In genomic region chr12:28331130-28331529, GRCh38 we compare ENCODE assay signal across 19 cellular contexts.
A peak's percentile ranks its signal among the peaks of the same experiment; 100 is the strongest.
DNase-seq lines count a peak whose midpoint lies in the region; ATAC-seq, FAIRE-seq and TF ChIP-seq lines count a peak whose summit lies in the region.
"Had no signal": no experiment of that assay in that cellular context is flagged by ENCODE, and none has a peak within 500 bp of the region (broad histone marks: within the 10 kb centered on the region; RNA-seq: fewer than 3 reads in every experiment).

No MANE protein-coding gene starts in this region.

- H3K27me3 ChIP-seq in DND-41 (ENCODE audit: insufficient read depth, low read length, poor library complexity) (no peaks in the 10 kb centered on the region), SJCRH30 (no peaks in the 10 kb centered on the region), H9 (ENCODE audit: insufficient read depth, low read length) (no peaks in the 10 kb centered on the region), GM23338 (ENCODE audit: insufficient read depth) (no peaks in the 10 kb centered on the region), small intestine (ENCODE audit: control insufficient read depth in 2 of 2, insufficient read depth in 2 of 2, low read length in 2 of 2) (no peaks in the 10 kb centered on the region)

- H2BK5ac ChIP-seq in H9 (ENCODE audit: insufficient read length, low read length) = no peak overlapping the region

- no peaks in the 10 kb centered on the region for H3F3A ChIP-seq in GM23338 (replicated peaks; ENCODE audit: low read depth)

- H3K23ac ChIP-seq in H9 (ENCODE audit: insufficient read length, low read depth, low read length) = no peak overlapping the region

- in situ Hi-C loops in ACHN (cut with HindIII; ENCODE audit: low pct_ligation_motif_present, low pct_unique_long_range_greater_than_20kb, low sequenced_read_pairs) = no loop called here

- H3K4me3 Mint-ChIP-seq in nephron (no peak overlapping the region), H9 (no peak overlapping the region), GM23338 (no peak overlapping the region)
- H3K4me3 Mint-ChIP-seq: B cell; CD4-positive, alpha-beta T cell had no signal

- H3K9me2 ChIP-seq in GM23338 (ENCODE audit: insufficient read depth) = no peaks in the 10 kb centered on the region

- no peak overlapping the region for H4K5ac ChIP-seq in H9 (ENCODE audit: insufficient read length, low read depth, low read length)

- no CpG with 5 or more reads among the region's 3 CpGs for WGBS in H9 (ENCODE audit: extremely low coverage, insufficient read length, low lambda C conversion rate)
- whole genome bisulfite sequencing in small intestine, 3 donors = 58 to 78% (median 77%) methylated on average over 3 of the region's 3 CpGs

- H3K4me1 ChIP-seq in DND-41 (ENCODE audit: insufficient read depth, low read length) (no peaks in the 10 kb centered on the region), SJCRH30 (peaks cover 18% of the 10 kb centered on the region), H9 (ENCODE audit: insufficient read depth, low read length) (no peaks in the 10 kb centered on the region), GM23338 (ENCODE audit: insufficient read depth) (peaks cover 3% of the 10 kb centered on the region; the same call in 1 of the 2 replicates), small intestine (ENCODE audit: control insufficient read depth in 2 of 2, insufficient read depth in 1 of 2, low read depth in 1 of 2, low read length in 1 of 2) (no peaks in the 10 kb centered on the region)

- no peaks in the 10 kb centered on the region for H3K79me1 ChIP-seq in H9 (ENCODE audit: insufficient read depth, low read depth, low read length, poor library complexity, severe bottlenecking)

- TF ChIP-seq CTCF in DND-41 (IDR thresholded peaks at IDR 0.05; ENCODE audit: borderline replicate concordance, extremely low read depth, low read length, poor library complexity, severe bottlenecking) (no peak), nephron (IDR thresholded peaks at IDR 0.05; ENCODE audit: unreplicated experiment in 3 of 3) (no peak), H9 (conservative IDR thresholded peaks at IDR 0.05) (no peak), GM23338 (conservative IDR thresholded peaks at IDR 0.05; ENCODE audit: low read depth in 2 of 2) (no peak)

- H3K9me3 Mint-ChIP-seq in nephron = peaks cover 12% of the 10 kb centered on the region
- peaks cover 10 to 14% of the 10 kb centered on the region in 2 experiments for H3K9me3 Mint-ChIP-seq in H9
- H3K9me3 Mint-ChIP-seq in GM23338 = peaks cover 15% of the 10 kb centered on the region
- H3K9me3 Mint-ChIP-seq: CD4-positive, alpha-beta T cell had no signal

- no peak overlapping the region for H4K8ac ChIP-seq in H9 (replicated peaks; ENCODE audit: insufficient read length, low read depth, low read length)

- H3K79me2 ChIP-seq in DND-41 (ENCODE audit: insufficient read depth, low read length) = peaks cover 2% of the 10 kb centered on the region; the same call in 1 of the 2 replicates
- no peaks in the 10 kb centered on the region for H3K79me2 ChIP-seq in H9 (ENCODE audit: insufficient read depth, low read length)
- no peaks in the 10 kb centered on the region; the same call in 1 of the 2 replicates for H3K79me2 ChIP-seq in GM23338 (replicated peaks; ENCODE audit: insufficient read depth)

- H3K23me2 ChIP-seq in H9 (ENCODE audit: insufficient read length, low read depth, low read length, poor library complexity, severe bottlenecking) = no peaks in the 10 kb centered on the region

- no peak overlapping the region for H2AK5ac ChIP-seq in H9 (ENCODE audit: insufficient read length, low read length)

- H2BK15ac ChIP-seq in H9 (ENCODE audit: low read depth, low read length) = no peak overlapping the region

- no peak overlapping the region for H3K18ac ChIP-seq in H9 (ENCODE audit: insufficient read length, low read depth, low read length)

- H3K4ac ChIP-seq in H9 (ENCODE audit: low read depth, low read length) = no peak overlapping the region

- H3K4me3 ChIP-seq in DND-41 (ENCODE audit: low read depth in 1 of 2, low read length in 2 of 2) = no peak overlapping the region
- H3K4me3 ChIP-seq in SJCRH30 = no peak overlapping the region
- H3K4me3 ChIP-seq in GM23338 = no peak overlapping the region
- H3K4me3 ChIP-seq in small intestine (ENCODE audit: low read depth in 1 of 2, low read length in 2 of 2) = no peak overlapping the region

- H2BK12ac ChIP-seq in H9 (ENCODE audit: insufficient read length, low read depth, low read length) = no peak overlapping the region

- H3K36me3 ChIP-seq in DND-41 (ENCODE audit: insufficient read depth, low read length) (no peaks in the 10 kb centered on the region; the same call in 1 of the 2 replicates), SJCRH30 (no peaks in the 10 kb centered on the region; the same call in 1 of the 2 replicates), GM23338 (ENCODE audit: insufficient read depth) (no peaks in the 10 kb centered on the region), small intestine (ENCODE audit: control insufficient read depth in 2 of 2, insufficient read depth in 2 of 2, low read length in 2 of 2) (no peaks in the 10 kb centered on the region)

- H3K4me2 ChIP-seq in DND-41 (ENCODE audit: insufficient read depth, low read length) (no peak overlapping the region), H9 (ENCODE audit: insufficient read depth, insufficient read length, low read length) (no peak overlapping the region), GM23338 (no peak overlapping the region)

- H2BK20ac ChIP-seq in H9 (ENCODE audit: low read depth, low read length, poor library complexity, severe bottlenecking) = no peak overlapping the region

- no peak for FAIRE-seq in small intestine (lab: Jason Lieb, UNC)
- FAIRE-seq: G401.6, GM12891, H1 had no signal

- H3T11ph ChIP-seq in H9 (ENCODE audit: low read length) = no peak overlapping the region

- H3K14ac ChIP-seq in H9 (ENCODE audit: insufficient read depth, low read length) = no peak overlapping the region

- no peaks in the 10 kb centered on the region for H3K9me3 ChIP-seq in DND-41 (ENCODE audit: insufficient read depth, low read length, severe bottlenecking)
- peaks cover 10% of the 10 kb centered on the region for H3K9me3 ChIP-seq in SJCRH30 (replicated peaks)
- no peaks in the 10 kb centered on the region for H3K9me3 ChIP-seq in H9 (ENCODE audit: control insufficient read depth, low read depth, low read length)
- H3K9me3 ChIP-seq in small intestine (ENCODE audit: control insufficient read depth, low read depth) = no peaks in the 10 kb centered on the region

- H2BK120ac ChIP-seq in H9 (ENCODE audit: low read depth, low read length, poor library complexity, severe bottlenecking) = no peak overlapping the region

- H3K27ac Mint-ChIP-seq in nephron (peak overlapping the region; percentile 28 to 61 (median 32)), H9 (no peak overlapping the region), GM23338 (no peak overlapping the region)
- H3K27ac Mint-ChIP-seq: B cell; CD4-positive, alpha-beta T cell had no signal

- H2AFZ ChIP-seq in DND-41 (ENCODE audit: low read depth, low read length) (no peak overlapping the region), H9 (ENCODE audit: low read length) (no peak overlapping the region), GM23338 (no peak overlapping the region)

- H3K9ac ChIP-seq in DND-41 (ENCODE audit: low read depth, low read length) (no peak overlapping the region), H9 (ENCODE audit: extremely low read depth, insufficient read length, low read length) (no peak overlapping the region)

- peak; percentile 55; the same call in 2 of the 3 replicates for ATAC-seq in DND-41 (ENCODE audit: insufficient read depth, low read depth)
- no peak for ATAC-seq in GM23338
- ATAC-seq: HCT116 had no signal

- H3K27me3 Mint-ChIP-seq in nephron (ENCODE audit: low read depth) = no peaks in the 10 kb centered on the region
- H3K27me3 Mint-ChIP-seq in H9 (ENCODE audit: low read depth) = no peaks in the 10 kb centered on the region
- no peaks in the 10 kb centered on the region for H3K27me3 Mint-ChIP-seq in GM23338 (ENCODE audit: insufficient read depth, low read depth, poor library complexity)
- H3K27me3 Mint-ChIP-seq: B cell; CD4-positive, alpha-beta T cell had no signal

- no peak for DNase-seq in DND-41
- DNase-seq in SJCRH30 = peak; percentile 69 to 86
- peak; percentile 36 for DNase-seq in fibroblast of peridontal ligament (ENCODE audit: extremely low read depth)
- DNase-seq in H9 = no peak
- DNase-seq in GM23338 (ENCODE audit: low spot score) = no peak
- DNase-seq in ACHN = no peak
- no peak for DNase-seq in small intestine
- DNase-seq: C1 segment of cervical spinal cord; Calu3; CD4-positive, alpha-beta T cell; DMS79; EL had no signal

- peaks cover 15% of the 10 kb centered on the region for H3K4me1 Mint-ChIP-seq in nephron
- no peaks in the 10 kb centered on the region for H3K4me1 Mint-ChIP-seq in H9
- peaks cover 2% of the 10 kb centered on the region; the same call in 1 of the 3 replicates for H3K4me1 Mint-ChIP-seq in GM23338
- H3K4me1 Mint-ChIP-seq: B cell had no signal

- H3K36me3 Mint-ChIP-seq in nephron (ENCODE audit: low read depth) = peaks cover 7% of the 10 kb centered on the region
- H3K36me3 Mint-ChIP-seq in H9 (ENCODE audit: insufficient read depth in 1 of 3, low read depth in 3 of 3) = peaks cover 11 to 23% (median 16%) of the 10 kb centered on the region in 3 experiments
- peaks cover 26% of the 10 kb centered on the region; the same call in 2 of the 3 replicates for H3K36me3 Mint-ChIP-seq in GM23338 (ENCODE audit: low read depth)

- H4K20me1 ChIP-seq in DND-41 (ENCODE audit: insufficient read depth, low read length) = no peaks in the 10 kb centered on the region
- no peaks in the 10 kb centered on the region for H4K20me1 ChIP-seq in H9 (ENCODE audit: control insufficient read depth, insufficient read depth, insufficient read length)
- no peaks in the 10 kb centered on the region for H4K20me1 ChIP-seq in GM23338 (replicated peaks; ENCODE audit: insufficient read depth)

- no peak overlapping the region for H4K91ac ChIP-seq in H9 (ENCODE audit: insufficient read length, low read depth, low read length)

- no peak overlapping the region for H3K56ac ChIP-seq in H9 (ENCODE audit: insufficient read length, low read depth, low read length)

- H3K27ac ChIP-seq in DND-41 (ENCODE audit: low read length) = no peak overlapping the region
- peak overlapping the region; percentile 81 for H3K27ac ChIP-seq in SJCRH30
- no peak overlapping the region for H3K27ac ChIP-seq in H9 (ENCODE audit: insufficient read length, low read depth, low read length)
- no peak overlapping the region for H3K27ac ChIP-seq in GM23338 (ENCODE audit: low read depth)
- H3K27ac ChIP-seq in small intestine (ENCODE audit: low read depth in 1 of 2, low read length in 1 of 2) = no peak overlapping the region
- H3K27ac ChIP-seq: HL-60 had no signal

TF ChIP-seq in GM23338, 12 proteins besides CTCF, POLR2A, EP300 and RAD21 (continues in another document):
- TF ChIP-seq ZNF114 (CRISPR knock-in tag; IDR thresholded peaks at IDR 0.05) = no peak

Comparison
In these comparisons a context has a peak if more than half of its experiments do, and no peak if none do; other contexts are left out.
1. DNase-seq: peak in SJCRH30 (2 of 2) and fibroblast of peridontal ligament (single experiment); none in DND-41 (single experiment), H9 (single experiment), GM23338 (single experiment), ACHN (single experiment) and small intestine (single experiment).
2. H3K27ac Mint-ChIP-seq: peak in nephron (3 of 3); none in H9 (0 of 3) and GM23338 (single experiment).